8 cellular contexts compared by ENCODE assay signal in the genomic region with DNA sequence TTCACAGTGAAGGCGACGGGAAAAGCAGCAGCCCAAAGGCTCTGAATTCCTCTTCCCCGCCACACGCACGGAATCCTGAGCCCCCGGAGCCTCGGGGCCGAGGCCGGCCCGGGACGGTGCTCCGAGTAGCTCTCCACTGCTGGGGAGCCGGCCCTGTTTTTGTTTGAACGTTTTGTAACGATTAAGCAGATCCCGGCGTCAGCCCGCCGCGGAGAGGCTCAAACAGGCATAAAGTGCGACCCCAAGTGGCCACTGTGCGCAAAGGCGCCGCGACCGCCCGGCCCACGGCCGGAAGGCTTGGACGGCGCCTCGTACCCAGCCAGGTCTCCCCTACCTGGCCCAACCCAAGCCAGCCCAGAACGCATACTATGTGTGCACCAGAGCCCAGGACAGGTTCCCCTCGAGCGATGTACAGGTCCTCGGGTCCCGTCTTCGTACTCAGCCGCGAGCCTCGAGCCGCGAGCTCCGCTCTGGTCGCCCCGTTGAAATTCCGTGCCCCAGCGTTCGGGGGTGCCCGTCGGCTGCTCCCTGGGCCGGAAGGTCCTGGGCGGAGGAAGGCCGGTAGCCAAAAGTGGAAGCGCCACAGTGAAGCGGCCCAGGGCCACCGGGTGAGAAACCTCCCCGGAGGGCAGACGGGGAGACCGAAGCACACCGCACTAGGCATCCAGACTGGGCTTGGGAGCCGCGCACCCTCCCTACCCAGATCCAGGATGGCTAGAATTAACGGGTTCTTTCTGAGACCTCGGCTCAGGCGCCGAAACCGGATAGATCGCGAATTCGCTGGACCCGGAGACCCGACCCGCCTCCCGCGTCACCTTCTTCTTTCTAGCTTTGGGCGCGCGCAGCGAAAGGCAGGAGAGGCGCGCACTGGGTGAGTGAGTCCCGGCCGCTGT. TPM values are rescaled to one million over a fixed set of nuclear protein-coding genes. Genes with fewer than 3 reads are reported as not detected.
DNase-seq lines count a peak whose midpoint lies in the region; ATAC-seq and TF ChIP-seq lines count a peak whose summit lies in the region.

No MANE protein-coding gene starts in this region.

- no peaks in the 10 kb centered on the region for H3K36me3 Mint-ChIP-seq in activated T-cell treated with anti-CD3 and anti-CD28 coated beads, Interleukin-2, amount 50 U/mL, for 24 hours (ENCODE audit: low read depth)

- CTCF ChIA-PET in AG04449 (lab: Yijun Ruan, JAX): interaction anchor here (0.6 to 4.3 kb wide), 32 partner anchors 9 to 1426 kb away, joined by 3 to 46 read pairs (median 4); no protein-coding TSS in a partner anchor

- intact Hi-C loops in esophagus squamous epithelium (cut with DNase I): loop anchor here (10.0 kb wide), 3 partner anchors 405 to 545 kb away; no protein-coding TSS in a partner anchor

- ATAC-seq in GM18511 (IDR thresholded peaks at IDR 0.05; ENCODE audit: unreplicated experiment) (peak; percentile 72), HG03521 (IDR thresholded peaks at IDR 0.05; ENCODE audit: unreplicated experiment) (peak; percentile 55)
- peak; percentile 42 for ATAC-seq in stimulated activated naive CD8-positive, alpha-beta T cell treated with anti-CD3 and anti-CD28 coated beads, Interleukin-15, Interleukin-2, amounts not matched to agents 100 U/mL and 50 U/mL, for 24 hours

- peak; percentile 90 for TF ChIP-seq CTCF in AG04449 (IDR thresholded peaks at IDR 0.05; ENCODE audit: insufficient read depth, low read length, missing control alignments)
- TF ChIP-seq CTCF in esophagus squamous epithelium (IDR thresholded peaks at IDR 0.05): peak; percentile 72 to 97 (median 95)

- H3K27ac ChIP-seq in esophagus squamous epithelium (peak overlapping the region; percentile 94 to 98 (median 96)), muscle layer of duodenum (ENCODE audit: low read length) (peak overlapping the region; percentile 75)

- H3K4me1 ChIP-seq in esophagus squamous epithelium: peaks cover 9 to 59% (median 11%) of the 10 kb centered on the region in 3 donors
- peaks cover 0 to 42% of the 10 kb centered on the region in 2 donors for H3K4me1 ChIP-seq in muscle layer of duodenum (ENCODE audit: control insufficient read depth in 1 of 2, insufficient read depth in 2 of 2, low read length in 2 of 2)

- H3K9me3 Mint-ChIP-seq in activated T-cell treated with anti-CD3 and anti-CD28 coated beads, Interleukin-2, amount 50 U/mL, for 24 hours: no peaks in the 10 kb centered on the region

- H3K36me3 ChIP-seq in esophagus squamous epithelium (peaks cover 0 to 4% (median 0%) of the 10 kb centered on the region in 3 donors), muscle layer of duodenum (ENCODE audit: control insufficient read depth in 1 of 2, insufficient read depth in 2 of 2, low read length in 2 of 2) (no peaks in the 10 kb centered on the region)

- H3K4me1 Mint-ChIP-seq in activated T-cell treated with anti-CD3 and anti-CD28 coated beads, Interleukin-2, amount 50 U/mL, for 24 hours (ENCODE audit: low read depth): peaks cover 14% of the 10 kb centered on the region

- DNase-seq in AG04449 (ENCODE audit: low read depth, low spot score): peak; percentile 52
- DNase-seq in NOMO-1 treated with DMSO at 0.1 percent for 48 hours (lab: John Stamatoyannopoulos, UW; ENCODE audit: unreplicated experiment): peak; percentile 79
- peak; percentile 81 for DNase-seq in activated T-cell treated with anti-CD3 and anti-CD28 coated beads, Interleukin-2, amount 50 U/mL, for 24 hours
- no peak for DNase-seq in esophagus squamous epithelium (lab: John Stamatoyannopoulos, UW)
- peak; percentile 85 for DNase-seq in stimulated activated naive CD8-positive, alpha-beta T cell treated with anti-CD3 and anti-CD28 coated beads, Interleukin-15, Interleukin-2, amounts not matched to agents 100 U/mL and 50 U/mL, for 24 hours

- H3K27ac Mint-ChIP-seq in activated T-cell treated with anti-CD3 and anti-CD28 coated beads, Interleukin-2, amount 50 U/mL, for 24 hours: peak overlapping the region; percentile 50

- H3K4me3 ChIP-seq in AG04449 (ENCODE audit: low read depth, low read length) (peak overlapping the region; percentile 63), esophagus squamous epithelium (peak overlapping the region; percentile 70 to 84 (median 80)), muscle layer of duodenum (ENCODE audit: low read depth in 1 of 2, low read length in 2 of 2) (peak overlapping the region; percentile 56 to 82)

- peaks cover 94% of the 10 kb centered on the region for H3K27me3 Mint-ChIP-seq in activated T-cell treated with anti-CD3 and anti-CD28 coated beads, Interleukin-2, amount 50 U/mL, for 24 hours

- H3K4me3 Mint-ChIP-seq in activated T-cell treated with anti-CD3 and anti-CD28 coated beads, Interleukin-2, amount 50 U/mL, for 24 hours: peak overlapping the region; percentile 70

- peaks cover 0 to 71% (median 4%) of the 10 kb centered on the region in 4 donors for H3K27me3 ChIP-seq in esophagus squamous epithelium
- H3K27me3 ChIP-seq in muscle layer of duodenum (ENCODE audit: low read depth, low read length): peaks cover 30% of the 10 kb centered on the region

- POLR2A ChIA-PET in AG04449 (lab: Yijun Ruan, JAX): interaction anchor here (0.5 to 1.1 kb wide), 3 partner anchors 530 to 869 kb away, joined by 3 to 5 read pairs (median 3); no protein-coding TSS in a partner anchor

- H3K9me3 ChIP-seq in esophagus squamous epithelium (no peaks in the 10 kb centered on the region), muscle layer of duodenum (ENCODE audit: control insufficient read depth in 1 of 2, low read length in 2 of 2) (no peaks in the 10 kb centered on the region)

- WGBS in esophagus squamous epithelium, 2 donors: 43% methylated on average over 8 to 24 of the region's 84 CpGs

- TF ChIP-seq POLR2A in esophagus squamous epithelium (IDR thresholded peaks at IDR 0.05): peak in 1 of 4 donors; percentile 24

RNA-seq across cellular contexts. Expression of a gene that starts 1.2 kb away (rescaled TPM):
- total RNA-seq in esophagus squamous epithelium: 10 to 100 TPM; 36.2 to 61.7 (median 39.6) TPM
